In genomic region chr3:9669277-9669676, GRCh38 we compare ENCODE assay signal across 23 cellular contexts. TPM values are rescaled to one million over a fixed set of nuclear protein-coding genes. Genes with fewer than 3 reads are reported as not detected.
"Had no signal": no experiment of that assay in that cellular context is flagged by ENCODE, and none has a peak within 500 bp of the region (broad histone marks: within the 10 kb centered on the region; RNA-seq: fewer than 3 reads in every experiment).

No MANE protein-coding gene starts in this region.

- H3K27ac Mint-ChIP-seq: activated naive CD8-positive, alpha-beta T cell; dendritic cell treated with granulocyte-macrophage colony-stimulating factor and Interleukin-4, amounts not matched to agents 40 ng/mL and 50 ng/mL, for 4 days; nephron progenitor cell; stimulated activated memory B cell treated with anti-CD40 and anti-IgM and Interleukin-4, amounts not matched to agents 10 μg/mL and 1 μg/mL and 100 μg/mL, for 72 hours had no signal

- H3K4me1 ChIP-seq: prostate gland had no signal

- ATAC-seq: stimulated activated memory B cell treated with anti-CD40 and anti-IgM and Interleukin-4, amounts not matched to agents 10 μg/mL and 1 μg/mL and 100 μg/mL, for 72 hours; T-cell had no signal

- H3K27ac ChIP-seq: epithelial cell of prostate, prostate gland, right lobe of liver, transverse colon had no signal

- DNase-seq: activated CD4-positive, alpha-beta T cell treated with anti-CD3 and anti-CD28 coated beads for 1 hour; activated CD4-positive, alpha-beta T cell treated with anti-CD3 and anti-CD28 coated beads, Interleukin-2, amount 50 U/mL, for 4 hours; activated effector memory CD4-positive, alpha-beta T cell treated with anti-CD3 and anti-CD28 coated beads, Interleukin-2, amount 50 U/mL, for 16 hours; activated T-cell treated with anti-CD3 and anti-CD28 coated beads, Interleukin-2, amount 50 U/mL, for 1 hour; cerebellar nuclear complex; effector memory CD4-positive, alpha-beta T cell; foreskin melanocyte; head of caudate nucleus; mesenchymal stem cell; nephron progenitor cell; occipital lobe; right lobe of liver; SHP77; T-cell; transverse colon had no signal

- H3K9me3 ChIP-seq: prostate gland, right lobe of liver, SK-N-SH, transverse colon had no signal

- H3K9me3 Mint-ChIP-seq: dendritic cell treated with granulocyte-macrophage colony-stimulating factor and Interleukin-4, amounts not matched to agents 40 ng/mL and 50 ng/mL, for 4 days; nephron progenitor cell; stimulated activated memory B cell treated with anti-CD40 and anti-IgM and Interleukin-4, amounts not matched to agents 10 μg/mL and 1 μg/mL and 100 μg/mL, for 72 hours; T-cell had no signal

- H3K27me3 Mint-ChIP-seq: activated naive CD8-positive, alpha-beta T cell; dendritic cell treated with granulocyte-macrophage colony-stimulating factor and Interleukin-4, amounts not matched to agents 40 ng/mL and 50 ng/mL, for 4 days; stimulated activated memory B cell treated with anti-CD40 and anti-IgM and Interleukin-4, amounts not matched to agents 10 μg/mL and 1 μg/mL and 100 μg/mL, for 72 hours; T-cell had no signal

- H3K4me3 ChIP-seq: prostate gland, right lobe of liver, transverse colon had no signal

- H3K4me3 Mint-ChIP-seq: activated naive CD8-positive, alpha-beta T cell; dendritic cell treated with granulocyte-macrophage colony-stimulating factor and Interleukin-4, amounts not matched to agents 40 ng/mL and 50 ng/mL, for 4 days; nephron progenitor cell; stimulated activated memory B cell treated with anti-CD40 and anti-IgM and Interleukin-4, amounts not matched to agents 10 μg/mL and 1 μg/mL and 100 μg/mL, for 72 hours; T-cell had no signal

- H3K4me1 Mint-ChIP-seq: nephron progenitor cell had no signal

- H3K27me3 ChIP-seq: right lobe of liver, transverse colon had no signal

RNA-seq across cellular contexts. Expression of gene CPNE9, which starts 34.4 kb away (rescaled TPM):
- total RNA-seq: liver, prostate gland, right lobe of liver, transverse colon had no signal
- polyA plus RNA-seq: fibroblast of lung, liver had no signal
